9 cellular contexts compared by ENCODE assay signal in the genomic region with DNA sequence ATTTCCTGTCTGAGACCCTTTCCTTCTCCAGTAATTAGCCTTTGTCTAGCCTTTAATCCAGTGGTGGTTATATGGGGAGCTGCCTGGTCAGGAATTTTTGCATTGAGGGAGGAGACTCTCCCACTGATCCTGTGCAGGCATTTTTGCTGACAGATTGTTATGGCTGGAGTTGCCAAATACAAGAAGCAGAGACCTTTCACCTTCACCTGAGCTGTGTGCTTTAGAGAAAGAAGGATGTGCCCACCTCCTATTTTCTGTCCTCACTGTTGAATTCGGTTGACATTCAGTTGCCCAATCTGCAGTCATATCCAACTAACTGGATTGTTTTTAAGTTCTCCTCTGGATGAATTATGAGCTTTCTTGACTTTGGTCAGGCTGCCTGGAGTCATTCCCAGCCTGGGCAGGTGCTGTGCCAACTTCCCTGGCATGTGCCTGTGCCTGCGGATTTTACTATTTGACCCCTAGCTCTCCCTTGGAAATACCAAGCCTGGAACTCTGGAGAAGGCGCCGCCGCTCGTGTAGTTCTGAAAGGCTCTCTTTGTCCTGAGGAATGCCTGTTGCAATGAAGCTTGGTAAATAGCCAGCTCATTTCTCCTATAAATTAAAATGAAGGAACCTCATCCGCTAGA.
DNase-seq lines count a peak whose midpoint lies in the region; TF ChIP-seq lines count a peak whose summit lies in the region.
"Had no signal": no experiment of that assay in that cellular context is flagged by ENCODE, and none has a peak within 500 bp of the region (broad histone marks: within the 10 kb centered on the region; RNA-seq: fewer than 3 reads in every experiment).

No MANE protein-coding gene starts in this region.

- no peaks in the 10 kb centered on the region for H3K9me3 ChIP-seq in hepatocyte (ENCODE audit: low read depth)
- H3K9me3 ChIP-seq in endodermal cell (ENCODE audit: control insufficient read depth, low read length), result no peaks in the 10 kb centered on the region

- no peaks in the 10 kb centered on the region for H3K27me3 ChIP-seq in hepatocyte
- H3K27me3 ChIP-seq in rectal smooth muscle tissue (ENCODE audit: control insufficient read depth, insufficient read depth, low read length), result no peaks in the 10 kb centered on the region
- H3K27me3 ChIP-seq in endodermal cell (ENCODE audit: control insufficient read depth, insufficient read depth, low read length, poor library complexity, severe bottlenecking), result no peaks in the 10 kb centered on the region

- H3K27me3 Mint-ChIP-seq in endodermal cell (ENCODE audit: insufficient read depth) (peaks cover 7% of the 10 kb centered on the region), glutamatergic neuron (ENCODE audit: unreplicated experiment) (peaks cover 2% of the 10 kb centered on the region)

- H3K27ac ChIP-seq in hepatocyte, result no peak overlapping the region
- H3K27ac ChIP-seq in rectal smooth muscle tissue (ENCODE audit: low read depth, low read length), result peak overlapping the region; percentile 78
- no peak overlapping the region for H3K27ac ChIP-seq in endodermal cell (ENCODE audit: low read depth, low read length)

- H2AFZ ChIP-seq in hepatocyte, result no peak overlapping the region

- peaks cover 15% of the 10 kb centered on the region for H3K4me1 Mint-ChIP-seq in endodermal cell
- H3K4me1 Mint-ChIP-seq in glutamatergic neuron (ENCODE audit: low read depth, unreplicated experiment), result peaks cover 31% of the 10 kb centered on the region

- H3K36me3 ChIP-seq in hepatocyte (replicated peaks; ENCODE audit: insufficient read depth, low read depth) (no peaks in the 10 kb centered on the region), rectal smooth muscle tissue (ENCODE audit: control insufficient read depth, insufficient read depth, low read length) (no peaks in the 10 kb centered on the region), endodermal cell (ENCODE audit: control insufficient read depth, insufficient read depth, low read length) (no peaks in the 10 kb centered on the region)

- TF ChIP-seq CTCF in astrocyte of the cerebellum (IDR thresholded peaks at IDR 0.05; ENCODE audit: low read depth, low read length, missing control alignments), result no peak
- no peak for TF ChIP-seq CTCF in hepatocyte (IDR thresholded peaks at IDR 0.05; ENCODE audit: poor library complexity)
- TF ChIP-seq CTCF in endodermal cell (conservative IDR thresholded peaks at IDR 0.05), result no peak
- no peak for TF ChIP-seq CTCF in glutamatergic neuron (IDR thresholded peaks at IDR 0.05; ENCODE audit: partially characterized antibody, unreplicated experiment)

- peak; percentile 26 for DNase-seq in GM03348 (ENCODE audit: low spot score)
- DNase-seq in astrocyte of the cerebellum (ENCODE audit: low read depth), result peak; percentile 72
- DNase-seq in hepatocyte (ENCODE audit: low spot score), result peak; percentile 24
- DNase-seq in NCI-H2029 (lab: John Stamatoyannopoulos, UW), result no peak
- no peak for DNase-seq in endodermal cell
- DNase-seq in activated T-cell treated with anti-CD3 and anti-CD28 coated beads, Interleukin-2, amount 50 U/mL, for 48 hours, result no peak
- no peak for DNase-seq in glutamatergic neuron
- DNase-seq: stimulated activated naive CD8-positive, alpha-beta T cell treated with anti-CD3 and anti-CD28 coated beads, Interleukin-15, Interleukin-2, amounts not matched to agents 100 U/mL and 50 U/mL, for 24 hours had no signal

- peaks cover 16% of the 10 kb centered on the region for H3K79me2 ChIP-seq in hepatocyte

- H3K36me3 Mint-ChIP-seq in endodermal cell (ENCODE audit: low read depth) (no peaks in the 10 kb centered on the region), glutamatergic neuron (ENCODE audit: unreplicated experiment) (no peaks in the 10 kb centered on the region)

- in situ Hi-C loops in astrocyte of the cerebellum (cut with HindIII; ENCODE audit: low sequenced_read_pairs), result no loop called here

- H3K4me3 ChIP-seq in astrocyte of the cerebellum (ENCODE audit: low read depth, low read length) (no peak overlapping the region), hepatocyte (no peak overlapping the region), rectal smooth muscle tissue (ENCODE audit: low read length) (no peak overlapping the region), endodermal cell (ENCODE audit: low read length) (no peak overlapping the region)

- H3K9ac ChIP-seq in rectal smooth muscle tissue (ENCODE audit: low read length), result no peak overlapping the region
- H3K9ac ChIP-seq in endodermal cell (ENCODE audit: extremely low read depth, low read length, poor library complexity, severe bottlenecking), result no peak overlapping the region

- peak overlapping the region; percentile 36 for H3K4me2 ChIP-seq in hepatocyte

- no peaks in the 10 kb centered on the region for H4K20me1 ChIP-seq in hepatocyte (ENCODE audit: insufficient read depth, poor library complexity, severe bottlenecking)

- H3K9me3 Mint-ChIP-seq in endodermal cell, result no peaks in the 10 kb centered on the region
- H3K9me3 Mint-ChIP-seq in glutamatergic neuron (ENCODE audit: unreplicated experiment), result peaks cover 6% of the 10 kb centered on the region

- H3K4me1 ChIP-seq in hepatocyte (ENCODE audit: insufficient read depth) (peaks cover 9% of the 10 kb centered on the region), rectal smooth muscle tissue (ENCODE audit: control insufficient read depth, insufficient read depth, low read length) (peaks cover 42% of the 10 kb centered on the region), endodermal cell (ENCODE audit: control insufficient read depth, insufficient read depth, low read length) (no peaks in the 10 kb centered on the region)

- H3K4me3 Mint-ChIP-seq in endodermal cell, result no peak overlapping the region
- no peak overlapping the region for H3K4me3 Mint-ChIP-seq in glutamatergic neuron (ENCODE audit: unreplicated experiment)

- H3K27ac Mint-ChIP-seq in endodermal cell (no peak overlapping the region), glutamatergic neuron (ENCODE audit: unreplicated experiment) (no peak overlapping the region)

- WGBS in hepatocyte (ENCODE audit: low lambda C conversion rate, missing lambda C conversion rate), result 55% methylated on average over 7 of the region's 7 CpGs
- WGBS in endodermal cell (ENCODE audit: insufficient coverage in 1 of 2, insufficient read length in 1 of 2), 2 experiments, result 76 to 90% methylated on average over 5 to 7 of the region's 7 CpGs

- H3K9me2 ChIP-seq in hepatocyte (replicated peaks; ENCODE audit: insufficient read depth), result no peaks in the 10 kb centered on the region

Comparison
In these comparisons a context has a peak if more than half of its experiments do, and no peak if none do; other contexts are left out.
1. DNase-seq: peak in GM03348 (single experiment), astrocyte of the cerebellum (single experiment) and hepatocyte (single experiment); none in NCI-H2029 (single experiment), endodermal cell (single experiment), activated T-cell treated with anti-CD3 and anti-CD28 coated beads, Interleukin-2, amount 50 U/mL, for 48 hours (0 of 2) and glutamatergic neuron (single experiment).